Comparison of ENCODE assay signal across 14 cellular contexts in the genomic region with DNA sequence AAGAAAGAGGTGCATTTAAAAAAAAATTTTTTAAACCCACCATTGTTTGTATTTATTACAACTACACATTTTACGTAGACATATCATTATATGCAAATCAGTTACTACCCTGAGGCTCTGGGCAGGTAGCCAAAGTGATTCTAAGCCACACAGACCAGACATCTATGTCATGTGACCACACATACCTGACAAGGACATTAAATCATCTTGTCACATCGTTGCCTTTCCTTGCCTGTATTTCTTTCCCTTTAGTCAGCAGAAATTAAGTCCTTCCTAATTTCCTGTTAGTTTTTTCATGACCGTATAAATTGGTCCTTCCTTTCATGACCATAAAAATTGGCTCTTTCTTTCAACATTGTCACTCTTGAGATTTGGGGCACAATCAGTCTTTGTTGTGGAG.
"Had no signal": no experiment of that assay in that cellular context is flagged by ENCODE, and none has a peak within 500 bp of the region (broad histone marks: within the 10 kb centered on the region; RNA-seq: fewer than 3 reads in every experiment).

No MANE protein-coding gene starts in this region.

- H3K36me3 ChIP-seq: adrenal gland, esophagus squamous epithelium, lower lobe of right lung, pancreas, stomach, thoracic aorta had no signal

- ATAC-seq: left cardiac atrium, lower lobe of right lung, pancreas had no signal

- H3K4me3 ChIP-seq: adrenal gland, esophagus squamous epithelium, lower lobe of right lung, pancreas, stomach, thoracic aorta had no signal

- H3K9me3 ChIP-seq: adrenal gland, lower lobe of right lung, pancreas, thoracic aorta had no signal

- H3K27ac ChIP-seq: adrenal gland, esophagus squamous epithelium, lower lobe of right lung, pancreas, stomach, thoracic aorta had no signal

- H3K27me3 ChIP-seq: adrenal gland, esophagus squamous epithelium, pancreas, stomach had no signal

- FAIRE-seq: colon, pancreas had no signal

- DNase-seq: activated CD4-positive, alpha-beta T cell treated with anti-CD3 and anti-CD28 coated beads, Interleukin-2, amount 50 U/mL, for 1 hour; activated naive CD4-positive, alpha-beta T cell treated with anti-CD3 and anti-CD28 coated beads, Interleukin-2, amount 50 U/mL, for 16 hours; activated T-cell treated with anti-CD3 and anti-CD28 coated beads for 4 hours; adrenal gland; esophagus squamous epithelium; foreskin fibroblast; immature natural killer cell; left cardiac atrium; lower lobe of right lung; pancreas; stimulated activated CD4-positive, alpha-beta T cell treated with anti-CD3 and anti-CD28 coated beads, Interleukin-4, amount 100 ng/mL, for 4 hours; stomach had no signal

- H3K4me1 ChIP-seq: adrenal gland, esophagus squamous epithelium, lower lobe of right lung, pancreas, stomach had no signal
